Comparison of ENCODE assay signal across 18 cellular contexts in the genomic region with DNA sequence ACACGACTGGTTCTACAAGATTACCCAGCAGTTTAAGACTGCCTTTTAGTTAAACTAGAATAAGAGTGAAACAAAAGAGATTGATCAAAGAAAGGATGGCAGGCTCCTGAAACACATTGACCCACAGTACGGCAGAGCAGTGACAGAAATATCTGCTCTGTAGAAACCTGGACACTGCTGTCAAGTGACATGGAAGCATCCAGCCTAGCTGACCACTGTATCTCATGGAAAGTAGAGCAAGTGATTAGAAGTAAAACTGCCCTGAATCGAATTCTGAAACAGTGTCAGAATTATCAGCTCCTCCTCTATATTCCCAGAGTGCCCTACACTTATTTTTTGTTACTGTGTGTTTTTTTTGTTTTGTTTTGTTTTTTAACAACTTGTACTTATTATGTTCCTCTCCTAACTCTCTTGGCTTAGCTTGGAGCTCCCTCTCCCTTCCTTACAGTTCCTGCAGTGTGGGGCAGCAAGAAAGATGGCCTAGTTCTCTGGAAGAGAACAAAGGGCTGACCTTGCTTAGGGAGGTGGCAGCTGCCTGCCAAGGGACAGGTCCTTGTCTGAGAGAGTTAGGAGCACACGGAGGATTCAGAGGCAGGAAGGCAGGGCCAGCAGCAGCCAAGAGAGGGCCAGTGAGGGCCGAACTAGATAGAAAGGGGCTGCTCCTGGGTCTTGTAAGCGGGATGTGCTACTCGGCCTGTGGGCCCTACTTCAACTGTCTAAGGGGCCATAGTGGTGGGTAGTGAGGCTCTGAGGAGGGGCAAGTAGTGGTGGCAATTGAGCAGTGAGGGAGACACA.
DNase-seq lines count a peak whose midpoint lies in the region; ATAC-seq, FAIRE-seq and TF ChIP-seq lines count a peak whose summit lies in the region.
"Had no signal": no experiment of that assay in that cellular context is flagged by ENCODE, and none has a peak within 500 bp of the region (broad histone marks: within the 10 kb centered on the region; RNA-seq: fewer than 3 reads in every experiment).

No MANE protein-coding gene starts in this region.

- no peaks in the 10 kb centered on the region for H3K79me2 ChIP-seq in K562 (ENCODE audit: control insufficient read depth, insufficient read depth, low read length)
- H3K79me2 ChIP-seq in mesendoderm (ENCODE audit: control insufficient read depth, insufficient read depth, low read length) = no peaks in the 10 kb centered on the region

- H4K5ac ChIP-seq in mesendoderm (ENCODE audit: low read length) = peak overlapping the region; percentile 40

- no peaks in the 10 kb centered on the region for H3K79me1 ChIP-seq in mesendoderm (ENCODE audit: low read length)

- no peak overlapping the region for H3K18ac ChIP-seq in mesendoderm (ENCODE audit: low read length)

- H3K36me3 Mint-ChIP-seq in naive thymus-derived CD4-positive, alpha-beta T cell = no peaks in the 10 kb centered on the region

- H2AK5ac ChIP-seq in mesendoderm (ENCODE audit: low read length) = peak overlapping the region; percentile 53

- peak; percentile 72 for ATAC-seq in K562
- no peak for ATAC-seq in GM18505 (IDR thresholded peaks at IDR 0.05; ENCODE audit: unreplicated experiment)
- ATAC-seq in naive thymus-derived CD4-positive, alpha-beta T cell = no peak
- ATAC-seq: right cardiac atrium had no signal

- no peak overlapping the region for H4K8ac ChIP-seq in mesendoderm (ENCODE audit: low read depth, low read length)

- intact Hi-C loops in A673 (cut with micrococcal nuclease; ENCODE audit: unreplicated experiment) (no loop called here), K562 (cut with micrococcal nuclease) (loop anchor here (1.0 kb wide), 1 partner anchor 90 kb away; no protein-coding TSS in a partner anchor)
- intact Hi-C loops in naive thymus-derived CD4-positive, alpha-beta T cell (cut with micrococcal nuclease) = no loop called here

- no peak overlapping the region for H3K4me3 Mint-ChIP-seq in naive thymus-derived CD4-positive, alpha-beta T cell

- no peak overlapping the region for H3K27ac Mint-ChIP-seq in naive thymus-derived CD4-positive, alpha-beta T cell

- H3K9ac ChIP-seq in K562 (ENCODE audit: insufficient read depth in 1 of 2, low read depth in 2 of 2, low read length in 2 of 2) (no peak overlapping the region), mesendoderm (ENCODE audit: low read length) (no peak overlapping the region)

- H3K56ac ChIP-seq in mesendoderm (ENCODE audit: low read length) = peak overlapping the region; percentile 75

- H4K20me1 ChIP-seq in K562 (replicated peaks; ENCODE audit: control insufficient read depth, insufficient read depth, low read length) = no peaks in the 10 kb centered on the region

- no peak overlapping the region for H2BK15ac ChIP-seq in mesendoderm (replicated peaks; ENCODE audit: low read depth)

- peak overlapping the region; percentile 28 for H2BK5ac ChIP-seq in mesendoderm (ENCODE audit: low read length)

- H3K9me3 ChIP-seq in A673 (ENCODE audit: low read depth, low read length, poor library complexity, severe bottlenecking) (no peaks in the 10 kb centered on the region), HEK293 (ENCODE audit: control insufficient read depth, insufficient read depth, low read depth, low read length) (no peaks in the 10 kb centered on the region), K562 (replicated peaks; ENCODE audit: control insufficient read depth, insufficient read depth, low read depth, low read length) (no peaks in the 10 kb centered on the region)
- H3K9me3 ChIP-seq in naive thymus-derived CD4-positive, alpha-beta T cell (ENCODE audit: control insufficient read depth in 2 of 3, low read length in 3 of 3) = no peaks in the 10 kb centered on the region
- H3K9me3 ChIP-seq: colonic mucosa, esophagus squamous epithelium had no signal

- no peak overlapping the region for H2BK120ac ChIP-seq in mesendoderm (ENCODE audit: low read depth, low read length)

- TF ChIP-seq RAD21 in K562 (CRISPR knock-in tag; conservative IDR thresholded peaks at IDR 0.05 in 1 of 2, IDR thresholded peaks at IDR 0.05 in 1 of 2) = peak; percentile 25 to 60; a peak in 3 of 4 replicates

- peak overlapping the region; percentile 45; the same call in 1 of the 2 replicates for H2AFZ ChIP-seq in K562 (ENCODE audit: low read depth, low read length)

- POLR2A ChIA-PET in A673 (lab: Charles Lee; ENCODE audit: low non-redundant PET) = interaction anchor here (0.7 kb wide), 1 partner anchor 309 kb away, joined by 6 read pairs; no protein-coding TSS in a partner anchor
- POLR2A ChIA-PET in HEK293 (lab: Yijun Ruan, JAX) = no interaction called here
- POLR2A ChIA-PET in K562 (lab: Yijun Ruan, JAX) = interaction anchor here (0.7 kb wide), 1 partner anchor 15 kb away, joined by 3 read pairs; no protein-coding TSS in a partner anchor
- POLR2A ChIA-PET in naive thymus-derived CD4-positive, alpha-beta T cell (lab: Charles Lee) = no interaction called here

- TF ChIP-seq CTCF in A673 (conservative IDR thresholded peaks at IDR 0.05; ENCODE audit: low read depth, low read length) (0 out of 2 replicates have a peak, but pooled peaks have one; percentile 18), HEK293 (tag by site-specific recombination; IDR thresholded peaks at IDR 0.05) (0 out of 2 replicates have a peak, but pooled peaks have one; percentile 18), K562 (IDR thresholded peaks at IDR 0.05 in 2 of 3, conservative IDR thresholded peaks at IDR 0.05 in 1 of 3; ENCODE audit: insufficient read depth in 2 of 3, low read depth in 1 of 3, low read length in 3 of 3) (peak; percentile 14 to 45 (median 22); a peak in 3 of 6 replicates), coronary artery (IDR thresholded peaks at IDR 0.05) (no peak)

- H3K36me3 ChIP-seq in A673 (ENCODE audit: insufficient read depth, low read length, poor library complexity, severe bottlenecking) (no peaks in the 10 kb centered on the region), HEK293 (ENCODE audit: control insufficient read depth in 2 of 2, insufficient read depth in 1 of 2, low read length in 2 of 2) (no peaks in the 10 kb centered on the region), K562 (ENCODE audit: control insufficient read depth, insufficient read depth, low read length) (no peaks in the 10 kb centered on the region), mesendoderm (ENCODE audit: control insufficient read depth, insufficient read depth, low read length) (no peaks in the 10 kb centered on the region)
- no peaks in the 10 kb centered on the region for H3K36me3 ChIP-seq in naive thymus-derived CD4-positive, alpha-beta T cell (ENCODE audit: control insufficient read depth in 2 of 3, insufficient read depth in 3 of 3, low read length in 3 of 3)
- H3K36me3 ChIP-seq: colonic mucosa, esophagus squamous epithelium, tibial nerve, WERI-Rb-1 had no signal

- TF ChIP-seq POLR2A in K562 (conservative IDR thresholded peaks at IDR 0.05) (no peak), GM18505 (IDR thresholded peaks at IDR 0.05; ENCODE audit: borderline replicate concordance, extremely low read depth, insufficient read depth, insufficient read length) (no peak)

- no peak for FAIRE-seq in K562 (lab: Jason Lieb, UNC)

- H3K4me2 ChIP-seq in K562 (ENCODE audit: insufficient read depth, low read length) = no peak overlapping the region
- H3K4me2 ChIP-seq in mesendoderm (ENCODE audit: low read length) = no peak overlapping the region

- no peak overlapping the region for H3K23ac ChIP-seq in mesendoderm (ENCODE audit: low read length)

- peaks cover 0 to 3% (median 0%) of the 10 kb centered on the region in 5 donors for H3K27me3 Mint-ChIP-seq in naive thymus-derived CD4-positive, alpha-beta T cell

- CTCF ChIA-PET in A673 (lab: Charles Lee) (no interaction called here), HEK293 (lab: Yijun Ruan, JAX) (interaction anchor here (1.4 kb wide), 1 partner anchor 19 kb away, joined by 4 read pairs; no protein-coding TSS in a partner anchor), K562 (lab: Yijun Ruan, JAX; ENCODE audit: low intra/inter-chr PET ratio) (interaction anchor here (1.9 kb wide), 1 partner anchor 90 kb away, joined by 9 read pairs; no protein-coding TSS in a partner anchor)
- CTCF ChIA-PET in naive thymus-derived CD4-positive, alpha-beta T cell (lab: Charles Lee) = no interaction called here

- H3K4ac ChIP-seq in mesendoderm (ENCODE audit: low read depth, low read length) = no peak overlapping the region

- no peak overlapping the region for H3K4me3 ChIP-seq in A673 (ENCODE audit: low read depth, low read length, poor library complexity, severe bottlenecking)
- no peak overlapping the region for H3K4me3 ChIP-seq in HEK293 (ENCODE audit: low read depth, low read length)
- no peak overlapping the region for H3K4me3 ChIP-seq in K562
- no peak overlapping the region for H3K4me3 ChIP-seq in mesendoderm (ENCODE audit: low read length)
- no peak overlapping the region for H3K4me3 ChIP-seq in coronary artery
- H3K4me3 ChIP-seq in naive thymus-derived CD4-positive, alpha-beta T cell (ENCODE audit: low read length) = no peak overlapping the region
- H3K4me3 ChIP-seq: colonic mucosa, esophagus squamous epithelium, tibial nerve had no signal

- WGBS in K562 (ENCODE audit: insufficient coverage, low coverage, missing lambda C conversion rate) = 8% methylated on average over 7 of the region's 7 CpGs
- WGBS in mesendoderm (ENCODE audit: extremely low coverage, insufficient coverage, low lambda C conversion rate) = no CpG with 5 or more reads among the region's 7 CpGs

- in situ Hi-C loops in K562 (cut with MboI) = no loop called here

- H3K27me3 ChIP-seq in A673 (replicated peaks; ENCODE audit: insufficient read depth, low read depth, low read length, poor library complexity) = no peaks in the 10 kb centered on the region
- H3K27me3 ChIP-seq in K562 (ENCODE audit: control insufficient read depth in 2 of 2, insufficient read depth in 2 of 2, low read length in 2 of 2) = no peaks in the 10 kb centered on the region
- no peaks in the 10 kb centered on the region for H3K27me3 ChIP-seq in mesendoderm (ENCODE audit: insufficient read depth, low read length, poor library complexity)
- H3K27me3 ChIP-seq in naive thymus-derived CD4-positive, alpha-beta T cell (ENCODE audit: control insufficient read depth in 2 of 2, insufficient read depth in 2 of 2, low read length in 2 of 2) = no peaks in the 10 kb centered on the region
- H3K27me3 ChIP-seq: colonic mucosa, esophagus squamous epithelium, tibial nerve had no signal

- BruUV-seq in A673 (replicated peaks; lab: Mats Ljungman, UMichigan) (no TSS peak), K562 (replicated peaks; lab: Mats Ljungman, UMichigan) (no TSS peak)

- peaks cover 0 to 5% (median 0%) of the 10 kb centered on the region in 11 donors for H3K9me3 Mint-ChIP-seq in naive thymus-derived CD4-positive, alpha-beta T cell

- TF ChIP-seq EP300 in K562 (IDR thresholded peaks at IDR 0.05; ENCODE audit: low read length) = no peak

- DNase-seq in A673 (ENCODE audit: low spot score) (no peak), K562 (ENCODE audit: extremely low read depth in 1 of 4, low spot score in 3 of 4) (no peak), mesendoderm (peak; percentile 35), coronary artery (ENCODE audit: low spot score) (no peak), dedifferentiated amniotic fluid mesenchymal stem cell (ENCODE audit: extremely low spot score) (no peak)
- no peak for DNase-seq in naive thymus-derived CD4-positive, alpha-beta T cell
- DNase-seq: amniotic stem cell; colonic mucosa; esophagus squamous epithelium; IMR-90; NCI-H146; NCI-H510A; right cardiac atrium; stimulated activated CD8-positive, alpha-beta memory T cell treated with anti-CD3 and anti-CD28 coated beads, Interleukin-4, amount 100 ng/mL, for 48 hours; WERI-Rb-1 had no signal

- H3K4me1 ChIP-seq in A673 (ENCODE audit: insufficient read depth, low read length, poor library complexity, severe bottlenecking) (peaks cover 9% of the 10 kb centered on the region), HEK293 (ENCODE audit: control insufficient read depth, insufficient read depth, low read length) (no peaks in the 10 kb centered on the region), K562 (replicated peaks in 1 of 2; ENCODE audit: control insufficient read depth in 2 of 2, insufficient read depth in 2 of 2, low read length in 2 of 2) (no peaks in the 10 kb centered on the region), mesendoderm (ENCODE audit: control insufficient read depth, low read depth, low read length) (peaks cover 1% of the 10 kb centered on the region)
- H3K4me1 ChIP-seq in naive thymus-derived CD4-positive, alpha-beta T cell (ENCODE audit: control insufficient read depth in 2 of 2, insufficient read depth in 2 of 2, low read length in 2 of 2) = no peaks in the 10 kb centered on the region
- H3K4me1 ChIP-seq: colonic mucosa, esophagus squamous epithelium, tibial nerve had no signal

- H3K4me1 Mint-ChIP-seq in naive thymus-derived CD4-positive, alpha-beta T cell = no peaks in the 10 kb centered on the region

- no peaks in the 10 kb centered on the region for H3K9me1 ChIP-seq in K562 (ENCODE audit: control insufficient read depth, insufficient read depth, low read length)

- no peak overlapping the region for H3K27ac ChIP-seq in A673 (ENCODE audit: low read depth, low read length, poor library complexity, severe bottlenecking)
- no peak overlapping the region for H3K27ac ChIP-seq in HEK293 (ENCODE audit: extremely low read depth, low read depth, low read length)
- H3K27ac ChIP-seq in K562 (ENCODE audit: extremely low read depth, low read depth, low read length) = no peak overlapping the region
- no peak overlapping the region for H3K27ac ChIP-seq in mesendoderm (ENCODE audit: low read depth, low read length)
- H3K27ac ChIP-seq in coronary artery = no peak overlapping the region
- H3K27ac ChIP-seq in naive thymus-derived CD4-positive, alpha-beta T cell (ENCODE audit: low read depth, low read length) = no peak overlapping the region
- H3K27ac ChIP-seq: colonic mucosa, esophagus squamous epithelium, tibial nerve, WERI-Rb-1 had no signal

Comparison
In these comparisons a context has a peak if more than half of its experiments do, and no peak if none do; other contexts are left out.
1. CTCF ChIA-PET loops: an anchor here in HEK293 (1.4 kb wide) and K562 (1.9 kb wide); none called in A673 and naive thymus-derived CD4-positive, alpha-beta T cell.
2. POLR2A ChIA-PET loops: an anchor here in A673 (0.7 kb wide) and K562 (0.7 kb wide); none called in HEK293 and naive thymus-derived CD4-positive, alpha-beta T cell.